In the genomic region with DNA sequence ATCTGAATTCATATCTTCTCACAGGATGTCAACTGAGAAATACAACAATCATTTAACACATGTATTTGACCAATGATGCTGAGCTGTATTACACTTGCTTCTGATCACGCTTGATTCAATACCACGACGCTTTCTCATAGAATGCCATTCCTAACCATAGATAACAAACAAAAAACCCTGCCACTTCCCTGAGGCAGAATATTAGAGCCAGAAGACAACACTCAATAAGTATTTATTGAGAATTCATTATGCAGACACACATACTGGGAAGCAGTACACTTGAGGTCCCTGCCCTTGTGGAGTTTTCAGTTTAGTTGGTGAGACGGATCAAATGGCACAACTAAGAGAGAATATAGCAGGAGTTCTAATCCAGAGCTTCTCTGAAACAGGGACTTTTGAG, we compare ENCODE assay signal across 23 cellular contexts.
"Had no signal": no experiment of that assay in that cellular context is flagged by ENCODE, and none has a peak within 500 bp of the region (broad histone marks: within the 10 kb centered on the region; RNA-seq: fewer than 3 reads in every experiment).

No MANE protein-coding gene starts in this region.

- H3K27me3 ChIP-seq: colonic mucosa, gastrocnemius medialis, neutrophil, right atrium auricular region, sigmoid colon, suprapubic skin, transverse colon, vagina had no signal

- H3K9ac ChIP-seq: parathyroid adenoma had no signal

- DNase-seq: colonic mucosa; effector CD8-positive, alpha-beta T cell; endodermal cell; foreskin fibroblast; gastrocnemius medialis; head of caudate nucleus; kidney; mesenchymal stem cell; mucosa of descending colon; naive B cell; sigmoid colon; stimulated activated CD4-positive, alpha-beta T cell treated with anti-CD3 and anti-CD28 coated beads, Interleukin-2, amount 100 ng/mL, for 24 hours; stimulated activated CD4-positive, alpha-beta T cell treated with anti-CD3 and anti-CD28 coated beads, Interleukin-4, amount 100 ng/mL, for 24 hours; stimulated activated naive CD4-positive, alpha-beta T cell treated with Interleukin-2 at 50 U/mL for 16 hours; transverse colon had no signal

- H3K36me3 ChIP-seq: colonic mucosa, prostate gland, right atrium auricular region, sigmoid colon, transverse colon, vagina had no signal

- H3K4me3 ChIP-seq: colonic mucosa, gastrocnemius medialis, lung, mucosa of descending colon, prostate gland, right atrium auricular region, sigmoid colon, suprapubic skin, transverse colon, vagina had no signal

- H3K9me3 ChIP-seq: colonic mucosa, gastrocnemius medialis, mucosa of descending colon, neutrophil, prostate gland, right atrium auricular region, sigmoid colon, suprapubic skin, transverse colon, vagina had no signal

- H2AFZ ChIP-seq: parathyroid adenoma had no signal

- H3K4me1 ChIP-seq: colonic mucosa, prostate gland, sigmoid colon, transverse colon, vagina had no signal

- H3K27ac ChIP-seq: colonic mucosa, epithelial cell of prostate, gastrocnemius medialis, neutrophil, parathyroid adenoma, prostate gland, right atrium auricular region, sigmoid colon, suprapubic skin, transverse colon, vagina had no signal
